ENCODE assay signal across 1 cellular context in genomic region chr20:20017001-20017851, GRCh38.
A peak's percentile ranks its signal among the peaks of the same experiment; 100 is the strongest.
TF ChIP-seq lines count a peak whose summit lies in the region.

Gene NAA20, plus strand, starts transcription at chr20:20017362. Its CDS starts 35 bp downstream, at chr20:20017397.

TF ChIP-seq in K562, 482 proteins besides CTCF, POLR2A, EP300 and RAD21 (continued from another document and continues in another):
- no peak for TF ChIP-seq ZHX1 (conservative IDR thresholded peaks at IDR 0.05; ENCODE audit: low read length)
- TF ChIP-seq PCBP2 (IDR thresholded peaks at IDR 0.05; ENCODE audit: low read depth, low read length, poor library complexity, severe bottlenecking), result no peak
- TF ChIP-seq CCAR2 (IDR thresholded peaks at IDR 0.05; ENCODE audit: low read depth, low read length), result no peak
- TF ChIP-seq ZBTB11 (CRISPR knock-in tag; IDR thresholded peaks at IDR 0.05), result peak; percentile 92 to 99 (median 98)
- no peak for TF ChIP-seq MTA1 (IDR thresholded peaks at IDR 0.05; ENCODE audit: borderline replicate concordance)
- TF ChIP-seq TCF3 (CRISPR knock-in tag; IDR thresholded peaks at IDR 0.05), result no peak
- no peak for TF ChIP-seq CEBPZ (IDR thresholded peaks at IDR 0.05; ENCODE audit: borderline replicate concordance, low read depth, low read length)
- TF ChIP-seq CHAMP1 (IDR thresholded peaks at IDR 0.05), result no peak
- TF ChIP-seq PRMT5 (CRISPR knock-in tag; IDR thresholded peaks at IDR 0.05), result no peak
- TF ChIP-seq ZSCAN29 (IDR thresholded peaks at IDR 0.05), result no peak
- TF ChIP-seq SRSF7 (optimal IDR thresholded peaks at IDR 0.05; ENCODE audit: low read depth, low read length), result no peak
- TF ChIP-seq CLOCK (CRISPR knock-in tag; IDR thresholded peaks at IDR 0.05; ENCODE audit: borderline replicate concordance), result no peak
- peak; percentile 59 to 73 for TF ChIP-seq E2F6 (IDR thresholded peaks at IDR 0.05; ENCODE audit: borderline replicate concordance in 1 of 2, extremely low read depth in 1 of 2, insufficient read depth in 1 of 2, insufficient read length in 1 of 2, low read depth in 1 of 2, low read length in 1 of 2, poor library complexity in 1 of 2, severe bottlenecking in 1 of 2)
- no peak for TF ChIP-seq ZNF324 (CRISPR knock-in tag; IDR thresholded peaks at IDR 0.05)
- peak; percentile 82 for TF ChIP-seq SIN3B (IDR thresholded peaks at IDR 0.05; ENCODE audit: low read depth)
- no peak for TF ChIP-seq NR2F6 (CRISPR knock-in tag; IDR thresholded peaks at IDR 0.05)
- TF ChIP-seq MYNN (IDR thresholded peaks at IDR 0.05), result no peak
- TF ChIP-seq MYNN (CRISPR knock-in tag; IDR thresholded peaks at IDR 0.05), result no peak
- TF ChIP-seq FUS (optimal IDR thresholded peaks at IDR 0.05; ENCODE audit: low read depth, low read length), result no peak
- no peak for TF ChIP-seq GABPB2 (CRISPR knock-in tag; conservative IDR thresholded peaks at IDR 0.05)
- TF ChIP-seq KDM1A (IDR thresholded peaks at IDR 0.05), result no peak
- TF ChIP-seq TBL1XR1 (IDR thresholded peaks at IDR 0.05; ENCODE audit: low read length in 2 of 2), result no peak
- TF ChIP-seq LARP7 (IDR thresholded peaks at IDR 0.05), result no peak
- no peak for TF ChIP-seq PHF21A (IDR thresholded peaks at IDR 0.05; ENCODE audit: borderline replicate concordance, low read depth)
- peak in 1 of 2 experiments; percentile 85; a peak in 2 of 4 replicates for TF ChIP-seq TRIM24 (IDR thresholded peaks at IDR 0.05)
- TF ChIP-seq NCOA2 (IDR thresholded peaks at IDR 0.05; ENCODE audit: partially characterized antibody in 2 of 2), result no peak
- TF ChIP-seq ZNF24 (IDR thresholded peaks at IDR 0.05), result no peak
- TF ChIP-seq ZNF76 (CRISPR knock-in tag; IDR thresholded peaks at IDR 0.05; ENCODE audit: borderline replicate concordance), result no peak
- no peak for TF ChIP-seq NCOR1 (IDR thresholded peaks at IDR 0.05)
- no peak for TF ChIP-seq SRSF1 (IDR thresholded peaks at IDR 0.05; ENCODE audit: low read depth, low read length)
- TF ChIP-seq STAG1 (CRISPR knock-in tag; IDR thresholded peaks at IDR 0.05; ENCODE audit: borderline replicate concordance), result no peak
- TF ChIP-seq PRDM10 (IDR thresholded peaks at IDR 0.05; ENCODE audit: partially characterized antibody), result no peak
- TF ChIP-seq ESRRB (CRISPR knock-in tag; IDR thresholded peaks at IDR 0.05; ENCODE audit: borderline replicate concordance), result no peak
- TF ChIP-seq RNF219 (CRISPR knock-in tag; IDR thresholded peaks at IDR 0.05), result no peak
- TF ChIP-seq PTRF (tag; IDR thresholded peaks at IDR 0.05), result no peak
- no peak for TF ChIP-seq CBX1 (IDR thresholded peaks at IDR 0.05; ENCODE audit: low read depth)
- no peak for TF ChIP-seq HMG20A (CRISPR knock-in tag; conservative IDR thresholded peaks at IDR 0.05)
- no peak for TF ChIP-seq RHOXF2B (CRISPR knock-in tag; conservative IDR thresholded peaks at IDR 0.05)
- TF ChIP-seq TOE1 (IDR thresholded peaks at IDR 0.05; ENCODE audit: borderline replicate concordance), result no peak
- TF ChIP-seq TOE1 (CRISPR knock-in tag; IDR thresholded peaks at IDR 0.05; ENCODE audit: borderline replicate concordance, low read depth), result no peak
- no peak for TF ChIP-seq EWSR1 (IDR thresholded peaks at IDR 0.05; ENCODE audit: borderline replicate concordance, low read depth, partially characterized antibody)
- no peak for TF ChIP-seq RFX5 (IDR thresholded peaks at IDR 0.05; ENCODE audit: low read depth, low read length)
- TF ChIP-seq SMAD4 (CRISPR knock-in tag; conservative IDR thresholded peaks at IDR 0.05), result 0 out of 2 replicates have a peak, but pooled peaks have one; percentile 14
